ENCODE assay signal across 19 cellular contexts in the genomic region with DNA sequence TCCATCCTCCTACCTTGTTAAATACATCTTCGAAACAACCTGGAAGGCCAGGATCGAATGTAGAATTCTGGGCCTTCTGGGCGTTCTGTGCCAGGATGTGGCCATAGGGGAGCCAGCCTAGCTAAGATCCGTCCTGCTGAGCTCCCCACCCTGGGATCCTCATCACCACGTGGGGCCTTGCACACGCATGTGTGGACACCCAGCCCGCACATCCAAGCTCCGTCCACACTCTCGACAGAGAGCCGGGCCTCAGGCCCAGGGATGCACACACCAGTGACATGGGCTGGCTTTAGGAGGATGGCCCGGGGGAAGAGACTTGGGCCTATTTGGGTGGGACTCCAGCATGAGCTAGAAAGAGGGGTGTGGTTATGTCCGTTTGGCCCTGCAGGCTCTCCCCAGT.
"Had no signal": no experiment of that assay in that cellular context is flagged by ENCODE, and none has a peak within 500 bp of the region (broad histone marks: within the 10 kb centered on the region; RNA-seq: fewer than 3 reads in every experiment).

No MANE protein-coding gene starts in this region.

- H3K27me3 ChIP-seq: gastrocnemius medialis, pancreas, transverse colon, vagina had no signal

- H3K4me3 ChIP-seq: gastrocnemius medialis, lung, pancreas, suprapubic skin, transverse colon, vagina had no signal

- H3K9me3 ChIP-seq: gastrocnemius medialis, neutrophil, pancreas, suprapubic skin, transverse colon, vagina had no signal

- H3K27ac Mint-ChIP-seq: effector memory CD8-positive, alpha-beta T cell; natural killer cell; progenitor cell of endocrine pancreas; stimulated activated naive CD8-positive, alpha-beta T cell treated with anti-CD3 and anti-CD28 coated beads, Interleukin-15, amount 100 ng/mL, for 72 hours had no signal

- H3K27me3 Mint-ChIP-seq: memory B cell had no signal

- H3K4me1 ChIP-seq: gastrocnemius medialis, pancreas, suprapubic skin, transverse colon, vagina had no signal

- ATAC-seq: effector memory CD8-positive, alpha-beta T cell; gastrocnemius medialis; left ventricle myocardium superior; natural killer cell; pancreas; sciatic nerve had no signal

- H3K9me3 Mint-ChIP-seq: effector memory CD8-positive, alpha-beta T cell; memory B cell; natural killer cell; stimulated activated naive CD8-positive, alpha-beta T cell treated with anti-CD3 and anti-CD28 coated beads, Interleukin-15, amount 100 ng/mL, for 72 hours had no signal

- DNase-seq: cortex of kidney; effector memory CD8-positive, alpha-beta T cell; foreskin fibroblast; gastrocnemius medialis; head of caudate nucleus; left ventricle myocardium superior; natural killer cell; stimulated activated CD4-positive, alpha-beta T cell treated with anti-CD3 and anti-CD28 coated beads, Interleukin-4, amount 100 ng/mL, for 4 hours; stimulated activated naive CD4-positive, alpha-beta T cell; stimulated activated naive CD8-positive, alpha-beta T cell treated with anti-CD3 and anti-CD28 coated beads, Interleukin-15, amount 100 ng/mL, for 72 hours; transverse colon had no signal

- H3K27ac ChIP-seq: gastrocnemius medialis, neutrophil, pancreas, suprapubic skin, transverse colon, vagina had no signal

- H3K4me1 Mint-ChIP-seq: natural killer cell; stimulated activated naive CD8-positive, alpha-beta T cell treated with anti-CD3 and anti-CD28 coated beads, Interleukin-15, amount 100 ng/mL, for 72 hours had no signal

- H3K4me3 Mint-ChIP-seq: effector memory CD8-positive, alpha-beta T cell; memory B cell; natural killer cell; stimulated activated naive CD8-positive, alpha-beta T cell treated with anti-CD3 and anti-CD28 coated beads, Interleukin-15, amount 100 ng/mL, for 72 hours had no signal

- H3K36me3 ChIP-seq: gastrocnemius medialis, neutrophil, pancreas, suprapubic skin, transverse colon, vagina had no signal
